In genomic region chr1:95080446-95080845, GRCh38 we compare ENCODE assay signal across 22 cellular contexts. TPM values are rescaled to one million over a fixed set of nuclear protein-coding genes. Genes with fewer than 3 reads are reported as not detected.
DNase-seq lines count a peak whose midpoint lies in the region; ATAC-seq and TF ChIP-seq lines count a peak whose summit lies in the region.
"Had no signal": no experiment of that assay in that cellular context is flagged by ENCODE, and none has a peak within 500 bp of the region (broad histone marks: within the 10 kb centered on the region; RNA-seq: fewer than 3 reads in every experiment).

No MANE protein-coding gene starts in this region.

- H2AFZ ChIP-seq in neural progenitor cell (replicated peaks), result peak overlapping the region; percentile 43

- H3K79me2 ChIP-seq in neural progenitor cell (ENCODE audit: low read depth), result no peaks in the 10 kb centered on the region

- H3K27ac ChIP-seq in neural progenitor cell, result no peak overlapping the region
- H3K27ac ChIP-seq: A549; BLaER1 treated with 17β-estradiol and CSF1 and Interleukin-3, amounts not matched to agents 10 nM and 100 nM had no signal

- H3K9me3 ChIP-seq in neural progenitor cell (ENCODE audit: low read depth), result no peaks in the 10 kb centered on the region
- H3K9me3 ChIP-seq: A549; BE2C; BLaER1 treated with 17β-estradiol and CSF1 and Interleukin-3, amounts not matched to agents 10 nM and 100 nM; HAP-1 had no signal

- no peaks in the 10 kb centered on the region for H3K36me3 ChIP-seq in neural progenitor cell
- H3K36me3 ChIP-seq: BE2C; BLaER1 treated with 17β-estradiol and CSF1 and Interleukin-3, amounts not matched to agents 10 nM and 100 nM; HAP-1 had no signal

- no peaks in the 10 kb centered on the region for H3K4me1 Mint-ChIP-seq in neural progenitor cell
- no peaks in the 10 kb centered on the region for H3K4me1 Mint-ChIP-seq in stimulated activated naive CD8-positive, alpha-beta T cell treated with anti-CD3 and anti-CD28 coated beads, Interleukin-15, amount 100 ng/mL, for 72 hours
- H3K4me1 Mint-ChIP-seq: CD14-positive monocyte; CD8-positive, alpha-beta memory T cell had no signal

- no peak overlapping the region for H3K4me3 ChIP-seq in neural progenitor cell
- H3K4me3 ChIP-seq: A549; BLaER1 treated with 17β-estradiol and CSF1 and Interleukin-3, amounts not matched to agents 10 nM and 100 nM; HAP-1 had no signal

- no peak overlapping the region for H3K27ac Mint-ChIP-seq in neural progenitor cell
- no peak overlapping the region for H3K27ac Mint-ChIP-seq in stimulated activated naive CD8-positive, alpha-beta T cell treated with anti-CD3 and anti-CD28 coated beads, Interleukin-15, amount 100 ng/mL, for 72 hours
- H3K27ac Mint-ChIP-seq: CD14-positive monocyte; CD4-positive, alpha-beta T cell; CD8-positive, alpha-beta memory T cell; HFFc6 had no signal

- H4K20me1 ChIP-seq in neural progenitor cell (ENCODE audit: low read depth), result no peaks in the 10 kb centered on the region
- H4K20me1 ChIP-seq: BLaER1 treated with 17β-estradiol and CSF1 and Interleukin-3, amounts not matched to agents 10 nM and 100 nM had no signal

- H3K9ac ChIP-seq in neural progenitor cell, result no peak overlapping the region
- H3K9ac ChIP-seq: BLaER1 treated with 17β-estradiol and CSF1 and Interleukin-3, amounts not matched to agents 10 nM and 100 nM had no signal

- peak overlapping the region; percentile 46 for H3K4me2 ChIP-seq in neural progenitor cell
- H3K4me2 ChIP-seq: A549; BLaER1 treated with 17β-estradiol and CSF1 and Interleukin-3, amounts not matched to agents 10 nM and 100 nM had no signal

- in situ Hi-C loops in SK-MEL-5 (cut with HindIII; ENCODE audit: low pct_unique_long_range_greater_than_20kb, low sequenced_read_pairs), result no loop called here

- H3K9me3 Mint-ChIP-seq in neural progenitor cell, result no peaks in the 10 kb centered on the region
- no peaks in the 10 kb centered on the region for H3K9me3 Mint-ChIP-seq in stimulated activated naive CD8-positive, alpha-beta T cell treated with anti-CD3 and anti-CD28 coated beads, Interleukin-15, amount 100 ng/mL, for 72 hours
- H3K9me3 Mint-ChIP-seq: CD14-positive monocyte; CD4-positive, alpha-beta T cell; CD8-positive, alpha-beta memory T cell; HFFc6 had no signal

- no peak overlapping the region for H3K4me3 Mint-ChIP-seq in neural progenitor cell
- H3K4me3 Mint-ChIP-seq in stimulated activated naive CD8-positive, alpha-beta T cell treated with anti-CD3 and anti-CD28 coated beads, Interleukin-15, amount 100 ng/mL, for 72 hours, result no peak overlapping the region
- H3K4me3 Mint-ChIP-seq: CD14-positive monocyte; CD4-positive, alpha-beta T cell; CD8-positive, alpha-beta memory T cell; HFFc6 had no signal

- peaks cover 9% of the 10 kb centered on the region for H3K4me1 ChIP-seq in neural progenitor cell
- H3K4me1 ChIP-seq: BE2C; BLaER1 treated with 17β-estradiol and CSF1 and Interleukin-3, amounts not matched to agents 10 nM and 100 nM; HAP-1 had no signal

- no peaks in the 10 kb centered on the region for H3K36me3 Mint-ChIP-seq in neural progenitor cell
- H3K36me3 Mint-ChIP-seq: CD14-positive monocyte had no signal

- H3K27me3 Mint-ChIP-seq in neural progenitor cell (ENCODE audit: insufficient read depth, low read depth), result no peaks in the 10 kb centered on the region
- peaks cover 8% of the 10 kb centered on the region for H3K27me3 Mint-ChIP-seq in stimulated activated naive CD8-positive, alpha-beta T cell treated with anti-CD3 and anti-CD28 coated beads, Interleukin-15, amount 100 ng/mL, for 72 hours

- H3K27me3 ChIP-seq in neural progenitor cell, result no peaks in the 10 kb centered on the region
- H3K27me3 ChIP-seq: BE2C; BLaER1 treated with 17β-estradiol and CSF1 and Interleukin-3, amounts not matched to agents 10 nM and 100 nM had no signal

- ATAC-seq in left lobe of liver, result no peak
- ATAC-seq in HG02981 (IDR thresholded peaks at IDR 0.05; ENCODE audit: unreplicated experiment), result no peak
- ATAC-seq in stimulated activated naive CD8-positive, alpha-beta T cell treated with anti-CD3 and anti-CD28 coated beads, Interleukin-15, amount 100 ng/mL, for 72 hours, result no peak

- DNase-seq in SK-MEL-5 (ENCODE audit: low read depth, low spot score) (peak; percentile 30), globus pallidus (ENCODE audit: low spot score) (peak; percentile 42), neural progenitor cell (ENCODE audit: low spot score) (no peak), NCI-H82 treated with DMSO at 0.1 percent for 48 hours (lab: John Stamatoyannopoulos, UW; ENCODE audit: unreplicated experiment) (no peak), left lobe of liver (ENCODE audit: low spot score) (no peak)
- no peak for DNase-seq in stimulated activated naive CD8-positive, alpha-beta T cell treated with anti-CD3 and anti-CD28 coated beads, Interleukin-15, amount 100 ng/mL, for 72 hours
- DNase-seq: 8988T; ACHN; AML-193; BE2C; CD4-positive, alpha-beta T cell; CD8-positive, alpha-beta memory T cell; DMS 273 treated with DMSO at 0.1 percent for 48 hours; DMS79 treated with DMSO at 0.1 percent for 48 hours; GF-D8; GOT3; HFFc6 had no signal

- TF ChIP-seq CTCF in neural progenitor cell (IDR thresholded peaks at IDR 0.05), result no peak

- H3F3A ChIP-seq in neural progenitor cell (ENCODE audit: low read depth), result no peaks in the 10 kb centered on the region

RNA-seq across cellular contexts. Expression of gene ALG14, which starts 7.7 kb away (rescaled TPM):
- total RNA-seq in SK-MEL-5 (2014; rRNA removed; shearing (Covaris generic)), result 4.7 and 7.1 TPM in 2 replicates
- 2.5 and 2.9 TPM in 2 replicates for polyA plus RNA-seq in SK-MEL-5 (2015; cell fraction: cytosol; rRNA removed)
- polyA plus RNA-seq in SK-MEL-5 (2015; cell fraction: nucleus; rRNA removed), result 0.43 and 0.64 TPM in 2 replicates
- total RNA-seq in neural progenitor cell (ENCODE audit: low replicate concordance), result 0.49 and 0.53 TPM in 2 replicates
- total RNA-seq in left lobe of liver, result 5.4 TPM

RNA-seq across cellular contexts. Expression of gene TLCD4, which starts 36.7 kb away (rescaled TPM):
- 24.6 and 24.8 TPM in 2 replicates for total RNA-seq in SK-MEL-5 (2014; rRNA removed; shearing (Covaris generic))
- 13.9 and 18.9 TPM in 2 replicates for polyA plus RNA-seq in SK-MEL-5 (2015; cell fraction: cytosol; rRNA removed)
- polyA plus RNA-seq in SK-MEL-5 (2015; cell fraction: nucleus; rRNA removed), result 10.1 and 30.8 TPM in 2 replicates
- 3.2 and 5.7 TPM in 2 replicates for total RNA-seq in neural progenitor cell (ENCODE audit: low replicate concordance)
- 174 TPM for total RNA-seq in left lobe of liver
- polyA plus RNA-seq: CD14-positive monocyte; CD8-positive, alpha-beta memory T cell had no signal

Comparison
In these comparisons a context has a peak if more than half of its experiments do, and no peak if none do; other contexts are left out.
1. DNase-seq: peak in SK-MEL-5 (single experiment) and globus pallidus (single experiment); none in neural progenitor cell (single experiment), NCI-H82 treated with DMSO at 0.1 percent for 48 hours (single experiment), left lobe of liver (single experiment) and stimulated activated naive CD8-positive, alpha-beta T cell treated with anti-CD3 and anti-CD28 coated beads, Interleukin-15, amount 100 ng/mL, for 72 hours (0 of 2).